8 cellular contexts compared by ENCODE assay signal in genomic region chr1:26275580-26276431, GRCh38. TPM values are rescaled to one million over a fixed set of nuclear protein-coding genes. Genes with fewer than 3 reads are reported as not detected.
DNase-seq lines count a peak whose midpoint lies in the region; ATAC-seq and TF ChIP-seq lines count a peak whose summit lies in the region.

No MANE protein-coding gene starts in this region.

- H3K4me2 ChIP-seq in OCI-LY1 (ENCODE audit: low read length) = no peak overlapping the region

- no TSS peak for BruUV-seq in Caco-2 (replicated peaks; lab: Mats Ljungman, UMichigan)

- 0 out of 2 replicates have a peak, but pooled peaks cover 7% of the 10 kb centered on the region for H3F3A ChIP-seq in OCI-LY1 (ENCODE audit: insufficient read depth, low read length)

- peaks cover 65% of the 10 kb centered on the region for H3K36me3 Mint-ChIP-seq in Caco-2 (ENCODE audit: insufficient read depth, unreplicated experiment)

- intact Hi-C loops in Caco-2 (cut with micrococcal nuclease; ENCODE audit: unreplicated experiment) = loop anchor here (1.0 kb wide), 1 partner anchor 45 kb away; no protein-coding TSS in a partner anchor

- peak overlapping the region; percentile 43 for H3K27ac Mint-ChIP-seq in Caco-2 (ENCODE audit: unreplicated experiment)

- ATAC-seq in HG03135 (IDR thresholded peaks at IDR 0.05; ENCODE audit: unreplicated experiment) (peak; percentile 41), HG03139 (IDR thresholded peaks at IDR 0.05; ENCODE audit: unreplicated experiment) (no peak)

- peak overlapping the region; percentile 2 for H3K4me3 Mint-ChIP-seq in Caco-2 (ENCODE audit: unreplicated experiment)

- POLR2A ChIA-PET in Caco-2 (lab: Charles Lee) = no interaction called here

- H3K27me3 ChIP-seq in Caco-2 (replicated peaks; ENCODE audit: control insufficient read depth, insufficient read depth, low read length) = no peaks in the 10 kb centered on the region
- no peaks in the 10 kb centered on the region for H3K27me3 ChIP-seq in OCI-LY1 (ENCODE audit: insufficient read depth, low read length)
- no peaks in the 10 kb centered on the region for H3K27me3 ChIP-seq in mucosa of stomach (ENCODE audit: control insufficient read depth, insufficient read depth, low read length)

- DNase-seq in Caco-2 (peak; percentile 76 to 80), activated T-cell treated with anti-CD3 and anti-CD28 coated beads for 48 hours (ENCODE audit: low read depth) (peak; percentile 71), epithelial cell of proximal tubule (ENCODE audit: low read depth) (peak; percentile 59)
- DNase-seq in stimulated activated CD8-positive, alpha-beta memory T cell treated with anti-CD3 and anti-CD28 coated beads, Interleukin-4, amount 100 ng/mL, for 48 hours = peak; percentile 89

- no peaks in the 10 kb centered on the region for H3K79me2 ChIP-seq in OCI-LY1 (ENCODE audit: insufficient read depth, low read length)

- H3K27ac ChIP-seq in OCI-LY1 (ENCODE audit: low read depth, low read length, poor library complexity, severe bottlenecking) = no peak overlapping the region

- H3K9me3 ChIP-seq in Caco-2 (no peaks in the 10 kb centered on the region), OCI-LY1 (ENCODE audit: low read length) (no peaks in the 10 kb centered on the region), mucosa of stomach (ENCODE audit: control insufficient read depth, low read length) (no peaks in the 10 kb centered on the region)

- peak; percentile 67 to 69 for TF ChIP-seq CTCF in Caco-2 (IDR thresholded peaks at IDR 0.05; ENCODE audit: insufficient read depth in 1 of 2, low read depth in 1 of 2, low read length in 1 of 2, severe bottlenecking in 1 of 2, unreplicated experiment in 1 of 2)
- peak; percentile 81 for TF ChIP-seq CTCF in OCI-LY1 (IDR thresholded peaks at IDR 0.05; ENCODE audit: low read length)
- TF ChIP-seq CTCF in epithelial cell of proximal tubule (conservative IDR thresholded peaks at IDR 0.05; ENCODE audit: low read depth, low read length) = peak; percentile 81

- no peaks in the 10 kb centered on the region for H3K27me3 Mint-ChIP-seq in Caco-2 (ENCODE audit: insufficient read depth, unreplicated experiment)

- H3K9ac ChIP-seq in OCI-LY1 (ENCODE audit: low read length) (no peak overlapping the region), mucosa of stomach (ENCODE audit: low read length) (peak overlapping the region; percentile 86)

- H3K9me2 ChIP-seq in OCI-LY1 (ENCODE audit: low read depth, low read length) = no peaks in the 10 kb centered on the region

- H3K4me1 ChIP-seq in Caco-2 (peaks cover 41% of the 10 kb centered on the region), OCI-LY1 (ENCODE audit: insufficient read depth, low read length, severe bottlenecking) (peaks cover 18% of the 10 kb centered on the region), mucosa of stomach (ENCODE audit: control insufficient read depth, insufficient read depth, low read length) (peaks cover 49% of the 10 kb centered on the region)

- no peaks in the 10 kb centered on the region for H3K9me3 Mint-ChIP-seq in Caco-2 (ENCODE audit: unreplicated experiment)

- CTCF ChIA-PET in Caco-2 (lab: Charles Lee) = interaction anchor here (0.6 to 2.4 kb wide), 11 partner anchors 10 to 1090 kb away, joined by 3 to 8 read pairs (median 3); partner anchors contain the start of genes CATSPER4, CEP85, CNKSR1 and DHDDS

- H4K20me1 ChIP-seq in OCI-LY1 (ENCODE audit: insufficient read depth, low read length) = no peaks in the 10 kb centered on the region

- H3K4me1 Mint-ChIP-seq in Caco-2 (ENCODE audit: low read depth, unreplicated experiment) = peaks cover 27% of the 10 kb centered on the region

- H3K36me3 ChIP-seq in Caco-2 (ENCODE audit: control insufficient read depth, insufficient read depth, low read length) (peaks cover 4% of the 10 kb centered on the region), OCI-LY1 (ENCODE audit: insufficient read depth, low read length) (peaks cover 59% of the 10 kb centered on the region), mucosa of stomach (ENCODE audit: control insufficient read depth, insufficient read depth, low read length) (no peaks in the 10 kb centered on the region)

- H3K4me3 ChIP-seq in Caco-2 (ENCODE audit: low read depth, low read length) = no peak overlapping the region
- no peak overlapping the region for H3K4me3 ChIP-seq in OCI-LY1 (ENCODE audit: low read depth, low read length, poor library complexity, severe bottlenecking)
- no peak overlapping the region for H3K4me3 ChIP-seq in epithelial cell of proximal tubule (ENCODE audit: low read depth, low read length)
- H3K4me3 ChIP-seq in mucosa of stomach (ENCODE audit: low read length) = no peak overlapping the region

- no peak overlapping the region for H2AFZ ChIP-seq in OCI-LY1 (ENCODE audit: low read length)

RNA-seq across cellular contexts. Expression of gene SH3BGRL3, which starts 4.1 kb away (rescaled TPM):
- total RNA-seq in Caco-2 (2022) = 73.4 and 74.3 TPM in 2 replicates
- total RNA-seq in epithelial cell of proximal tubule = 119 and 184 TPM in 2 replicates

RNA-seq across cellular contexts. Expression of gene UBXN11, which starts 30.6 kb away (rescaled TPM):
- total RNA-seq in Caco-2 (2022) (12.5 TPM in 2 replicates), epithelial cell of proximal tubule (3.8 and 4.8 TPM in 2 replicates)

RNA-seq across cellular contexts. Expression of gene CEP85, which starts 41.8 kb away (rescaled TPM):
- total RNA-seq in Caco-2 (2022) (19.7 and 22.4 TPM in 2 replicates), epithelial cell of proximal tubule (14.6 and 20.8 TPM in 2 replicates)

RNA-seq across cellular contexts. Expression of gene CD52, which starts 42.0 kb away (rescaled TPM):
- total RNA-seq in Caco-2 (2022) = not detected in 2 replicates
- total RNA-seq in epithelial cell of proximal tubule = not detected in 2 replicates
